In the genomic region with DNA sequence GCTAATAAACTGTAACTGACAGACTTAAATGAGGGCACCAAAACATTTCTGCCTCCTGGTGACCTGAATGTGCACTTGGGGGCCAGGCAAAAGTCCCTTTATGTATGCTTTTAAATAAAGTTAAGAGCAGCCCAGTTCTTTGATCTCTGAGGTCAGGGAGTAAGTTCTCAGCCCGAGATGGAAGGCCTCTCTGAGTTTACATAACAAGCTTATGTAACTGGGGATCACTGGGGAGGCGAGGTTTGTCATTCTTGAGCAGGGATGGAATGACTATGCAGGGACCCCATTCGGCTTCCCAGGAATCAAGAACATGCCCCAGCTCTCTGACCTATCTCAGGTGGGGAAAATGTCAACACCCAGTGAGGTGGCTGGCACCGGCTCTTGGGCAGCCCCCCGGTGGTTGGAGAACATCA, we compare ENCODE assay signal across 15 cellular contexts.
"Had no signal": no experiment of that assay in that cellular context is flagged by ENCODE, and none has a peak within 500 bp of the region (broad histone marks: within the 10 kb centered on the region; RNA-seq: fewer than 3 reads in every experiment).

No MANE protein-coding gene starts in this region.

- H3K36me3 ChIP-seq: ovary had no signal

- H3K27me3 Mint-ChIP-seq: activated B cell treated with CpG ODN at 0.5 μM for 24 hours; activated CD4-positive, alpha-beta T cell treated with anti-CD3 and anti-CD28 coated beads, Interleukin-2, amount 10 ng/mL, durations not matched to agents 7 days and 5 days; activated naive CD8-positive, alpha-beta T cell treated with anti-CD3 and anti-CD28 coated beads, Interleukin-2, amount 10 ng/mL, durations not matched to agents 7 days and 5 days had no signal

- H3K27ac ChIP-seq: epithelial cell of prostate, thoracic aorta had no signal

- H3K27ac Mint-ChIP-seq: activated B cell treated with CpG ODN at 0.5 μM for 24 hours; activated CD4-positive, alpha-beta T cell treated with anti-CD3 and anti-CD28 coated beads, Interleukin-2, amount 10 ng/mL, durations not matched to agents 7 days and 5 days had no signal

- H3K4me3 Mint-ChIP-seq: activated B cell treated with CpG ODN at 0.5 μM for 24 hours; activated CD4-positive, alpha-beta T cell treated with anti-CD3 and anti-CD28 coated beads, Interleukin-2, amount 10 ng/mL, durations not matched to agents 7 days and 5 days; activated naive CD8-positive, alpha-beta T cell treated with anti-CD3 and anti-CD28 coated beads, Interleukin-2, amount 10 ng/mL, durations not matched to agents 7 days and 5 days; neural crest cell had no signal

- H3K4me1 Mint-ChIP-seq: neural crest cell had no signal

- H3K4me3 ChIP-seq: ascending aorta, ovary, stomach, thoracic aorta had no signal

- DNase-seq: activated B cell treated with CpG ODN at 0.5 μM for 24 hours; activated CD4-positive, alpha-beta T cell treated with anti-CD3 and anti-CD28 coated beads, Interleukin-2, amount 10 ng/mL, durations not matched to agents 7 days and 5 days; activated gamma-delta T cell; activated naive CD8-positive, alpha-beta T cell treated with anti-CD3 and anti-CD28 coated beads, Interleukin-2, amount 10 ng/mL, durations not matched to agents 7 days and 5 days; activated T-cell treated with anti-CD3 and anti-CD28 coated beads, Interleukin-2, amount 50 U/mL, for 1 hour; effector CD8-positive, alpha-beta T cell; hypothalamus; ovary; stimulated activated CD4-positive, alpha-beta T cell treated with anti-CD3 and anti-CD28 coated beads, Interleukin-15, amount 100 ng/mL, for 24 hours; stimulated activated CD4-positive, alpha-beta T cell treated with anti-CD3 and anti-CD28 coated beads, Interleukin-4, amount 100 ng/mL, for 24 hours; stomach had no signal

- H3K9me3 ChIP-seq: ascending aorta, ovary, stomach, thoracic aorta had no signal

- H3K9me3 Mint-ChIP-seq: activated B cell treated with CpG ODN at 0.5 μM for 24 hours, neural crest cell had no signal

- H3K27me3 ChIP-seq: ascending aorta, ovary, stomach had no signal
